In genomic region chr20:34876161-34877001, GRCh38 we compare ENCODE assay signal across 8 cellular contexts. TPM values are rescaled to one million over a fixed set of nuclear protein-coding genes. Genes with fewer than 3 reads are reported as not detected.
A peak's percentile ranks its signal among the peaks of the same experiment; 100 is the strongest.
DNase-seq lines count a peak whose midpoint lies in the region; ATAC-seq and TF ChIP-seq lines count a peak whose summit lies in the region.

TSS of gene ACSS2 (plus strand) at chr20:34876612. CDS start at chr20:34876646, 34 bp downstream.

- peaks cover 29% of the 10 kb centered on the region for H3K36me3 ChIP-seq in RWPE2 (ENCODE audit: low read depth)

- TF ChIP-seq CTCF in LNCaP clone FGC (IDR thresholded peaks at IDR 0.05; ENCODE audit: control insufficient read depth, extremely low read depth, insufficient read depth) = no peak
- no peak for TF ChIP-seq CTCF in RWPE2 (IDR thresholded peaks at IDR 0.05; ENCODE audit: poor library complexity, severe bottlenecking)
- TF ChIP-seq CTCF in natural killer cell (IDR thresholded peaks at IDR 0.05) = no peak

- peak within 1 kb of the TSS; percentile 18 to 78 for H3K27ac Mint-ChIP-seq in natural killer cell

- no peaks in the 10 kb centered on the region for H3K27me3 ChIP-seq in RWPE2 (ENCODE audit: insufficient read depth, poor library complexity, severe bottlenecking)

- H3K36me3 Mint-ChIP-seq in natural killer cell = no peaks in the 10 kb centered on the region

- peak within 1 kb of the TSS; percentile 91 for H3K4me3 Mint-ChIP-seq in natural killer cell

- ATAC-seq in GM21825 (IDR thresholded peaks at IDR 0.05; ENCODE audit: unreplicated experiment) (peak; percentile 69), RWPE2 (ENCODE audit: low read depth) (peak; percentile 88), natural killer cell (peak; percentile 85 to 92 (median 85))

- peaks cover 38% of the 10 kb centered on the region for H3K4me1 ChIP-seq in RWPE2 (ENCODE audit: insufficient read depth, poor library complexity, severe bottlenecking)

- no peaks in the 10 kb centered on the region for H3K9me3 ChIP-seq in RWPE2 (ENCODE audit: severe bottlenecking)

- DNase-seq in DMS53 treated with DMSO at 0.1 percent for 48 hours (lab: John Stamatoyannopoulos, UW; ENCODE audit: unreplicated experiment) (peak; percentile 93), LNCaP clone FGC (ENCODE audit: low read depth) (peak; percentile 99), RWPE2 (ENCODE audit: low spot score) (peak; percentile 100), fibroblast of peridontal ligament (ENCODE audit: extremely low read depth) (peak; percentile 97), natural killer cell (peak; percentile 86)
- DNase-seq in activated T-helper 9 cell treated with anti-CD3 and anti-CD28 coated beads, Interleukin-2, amount 50 U/mL, for 16 hours (ENCODE audit: low read depth) = peak; percentile 92
- DNase-seq in stimulated activated naive CD4-positive, alpha-beta T cell (lab: John Stamatoyannopoulos, UW) = peak; percentile 87 to 97 (median 94)

- intact Hi-C loops in natural killer cell (cut with micrococcal nuclease) = loop anchor here (1.0 kb wide), 1 partner anchor 79 kb away; the partner anchor contains the start of genes GSS and MYH7B

- H3K4me1 Mint-ChIP-seq in natural killer cell = peaks cover 34 to 51% of the 10 kb centered on the region in 2 donors

- H3K4me3 ChIP-seq in LNCaP clone FGC (ENCODE audit: low read depth, low read length) (peak within 1 kb of the TSS; percentile 67), RWPE2 (ENCODE audit: severe bottlenecking) (peak within 1 kb of the TSS; percentile 85)

- peaks cover 8 to 22% of the 10 kb centered on the region in 2 donors for H3K27me3 Mint-ChIP-seq in natural killer cell (ENCODE audit: low read depth in 2 of 2)

- H3K9me3 Mint-ChIP-seq in natural killer cell = no peaks in the 10 kb centered on the region

- H3K27ac ChIP-seq in RWPE2 (ENCODE audit: poor library complexity, severe bottlenecking) = peak within 1 kb of the TSS; percentile 68

RNA-seq across cellular contexts. Expression of gene ACSS2, which starts in this region (rescaled TPM):
- total RNA-seq in natural killer cell = 10 to 100 TPM in 1 of 3 donors, 1 to 10 TPM in 2; 2.4 to 11.4 (median 7.5) TPM

Comparison
In these comparisons a context has a peak if more than half of its experiments do, and no peak if none do; other contexts are left out.
1. Peak in every context shown above with its lines: DNase-seq, ATAC-seq, H3K4me3 ChIP-seq and H3K27ac ChIP-seq.